In the genomic region with DNA sequence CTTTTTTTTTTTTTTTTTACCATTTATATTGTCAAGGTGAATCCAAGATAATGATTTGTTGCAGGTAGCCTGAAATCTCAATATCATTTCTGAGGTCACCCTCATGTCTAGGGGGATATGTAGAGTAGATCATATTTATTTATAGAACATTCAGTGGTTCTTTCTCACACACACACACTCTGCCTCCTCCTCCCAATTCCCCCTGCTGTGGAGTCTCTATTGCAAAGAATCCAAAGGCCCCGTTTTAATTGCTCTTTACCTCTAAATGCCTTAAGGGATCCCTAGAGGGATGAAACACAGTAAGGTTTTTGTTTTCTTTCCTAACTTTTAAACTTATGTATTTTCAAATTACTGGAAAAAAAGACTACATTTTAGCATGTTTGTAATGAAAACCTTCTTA, we compare ENCODE assay signal across 1 cellular context.
TF ChIP-seq lines count a peak whose summit lies in the region.

No MANE protein-coding gene starts in this region.

TF ChIP-seq in SK-N-SH treated with all-trans-retinoic acid at 6 μM for 48 hours, 23 proteins besides CTCF, POLR2A, EP300 and RAD21 (continued from another document):
- no peak for TF ChIP-seq CSRNP3 (CRISPR knock-in tag; IDR thresholded peaks at IDR 0.05)
- TF ChIP-seq CSDC2 (CRISPR knock-in tag; IDR thresholded peaks at IDR 0.05), result no peak
- no peak for TF ChIP-seq GLIS3 (CRISPR knock-in tag; IDR thresholded peaks at IDR 0.05)
- TF ChIP-seq ZNF565 (CRISPR knock-in tag; conservative IDR thresholded peaks at IDR 0.05; ENCODE audit: low read depth), result no peak
- TF ChIP-seq ZFP3 (CRISPR knock-in tag; IDR thresholded peaks at IDR 0.05), result no peak
- no peak for TF ChIP-seq ARNTL (CRISPR knock-in tag; IDR thresholded peaks at IDR 0.05; ENCODE audit: borderline replicate concordance, low read depth)
- TF ChIP-seq, protein P1, sequence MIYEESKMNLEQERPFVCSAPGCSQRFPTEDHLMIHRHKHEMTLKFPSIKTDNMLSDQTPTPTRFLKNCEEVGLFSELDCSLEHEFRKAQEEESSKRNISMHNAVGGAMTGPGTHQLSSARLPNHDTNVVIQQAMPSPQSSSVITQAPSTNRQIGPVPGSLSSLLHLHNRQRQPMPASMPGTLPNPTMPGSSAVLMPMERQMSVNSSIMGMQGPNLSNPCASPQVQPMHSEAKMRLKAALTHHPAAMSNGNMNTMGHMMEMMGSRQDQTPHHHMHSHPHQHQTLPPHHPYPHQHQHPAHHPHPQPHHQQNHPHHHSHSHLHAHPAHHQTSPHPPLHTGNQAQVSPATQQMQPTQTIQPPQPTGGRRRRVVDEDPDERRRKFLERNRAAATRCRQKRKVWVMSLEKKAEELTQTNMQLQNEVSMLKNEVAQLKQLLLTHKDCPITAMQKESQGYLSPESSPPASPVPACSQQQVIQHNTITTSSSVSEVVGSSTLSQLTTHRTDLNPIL (CRISPR knock-in tag; IDR thresholded peaks at IDR 0.05; ENCODE audit: low read depth), result no peak
- TF ChIP-seq ZNF70 (CRISPR knock-in tag; IDR thresholded peaks at IDR 0.05), result no peak
- TF ChIP-seq PPARA (CRISPR knock-in tag; IDR thresholded peaks at IDR 0.05; ENCODE audit: borderline replicate concordance), result no peak
- TF ChIP-seq, protein P2, sequence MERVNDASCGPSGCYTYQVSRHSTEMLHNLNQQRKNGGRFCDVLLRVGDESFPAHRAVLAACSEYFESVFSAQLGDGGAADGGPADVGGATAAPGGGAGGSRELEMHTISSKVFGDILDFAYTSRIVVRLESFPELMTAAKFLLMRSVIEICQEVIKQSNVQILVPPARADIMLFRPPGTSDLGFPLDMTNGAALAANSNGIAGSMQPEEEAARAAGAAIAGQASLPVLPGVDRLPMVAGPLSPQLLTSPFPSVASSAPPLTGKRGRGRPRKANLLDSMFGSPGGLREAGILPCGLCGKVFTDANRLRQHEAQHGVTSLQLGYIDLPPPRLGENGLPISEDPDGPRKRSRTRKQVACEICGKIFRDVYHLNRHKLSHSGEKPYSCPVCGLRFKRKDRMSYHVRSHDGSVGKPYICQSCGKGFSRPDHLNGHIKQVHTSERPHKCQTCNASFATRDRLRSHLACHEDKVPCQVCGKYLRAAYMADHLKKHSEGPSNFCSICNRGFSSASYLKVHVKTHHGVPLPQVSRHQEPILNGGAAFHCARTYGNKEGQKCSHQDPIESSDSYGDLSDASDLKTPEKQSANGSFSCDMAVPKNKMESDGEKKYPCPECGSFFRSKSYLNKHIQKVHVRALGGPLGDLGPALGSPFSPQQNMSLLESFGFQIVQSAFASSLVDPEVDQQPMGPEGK (CRISPR knock-in tag; IDR thresholded peaks at IDR 0.05; ENCODE audit: borderline replicate concordance), result no peak
- TF ChIP-seq ZNF8 (CRISPR knock-in tag; IDR thresholded peaks at IDR 0.05), result no peak
- TF ChIP-seq ZFP30 (CRISPR knock-in tag; IDR thresholded peaks at IDR 0.05), result no peak
- TF ChIP-seq ISL1 (CRISPR knock-in tag; IDR thresholded peaks at IDR 0.05), result no peak
TF ChIP-seq in SK-N-SH treated with all-trans-retinoic acid at 6 μM for 48 hours: peak in this region for 0.
